In the genomic region with DNA sequence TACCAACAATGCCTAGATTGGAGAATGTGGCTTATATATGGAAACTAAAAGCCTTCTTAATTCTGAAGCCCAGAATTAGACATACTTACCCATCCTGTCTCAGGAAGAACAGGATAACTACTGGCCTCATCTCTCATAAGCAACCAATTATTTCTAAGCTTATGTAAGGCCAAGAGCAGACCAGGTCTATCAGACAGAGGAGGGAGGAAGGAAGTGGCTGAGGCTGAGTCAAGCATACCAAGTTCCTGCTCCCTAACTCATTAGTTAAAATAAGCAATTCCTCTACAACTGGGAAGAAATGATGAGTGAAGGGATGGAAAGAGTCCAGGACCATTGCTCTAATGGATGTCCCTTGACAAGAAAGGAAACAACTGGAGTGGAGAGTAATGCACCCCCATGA, we compare ENCODE assay signal across 20 cellular contexts. TPM values are rescaled to one million over a fixed set of nuclear protein-coding genes. Genes with fewer than 3 reads are reported as not detected.
DNase-seq lines count a peak whose midpoint lies in the region; ATAC-seq and TF ChIP-seq lines count a peak whose summit lies in the region.
"Had no signal": no experiment of that assay in that cellular context is flagged by ENCODE, and none has a peak within 500 bp of the region (broad histone marks: within the 10 kb centered on the region; RNA-seq: fewer than 3 reads in every experiment).

No MANE protein-coding gene starts in this region.

- no peak for ATAC-seq in GM21619 (IDR thresholded peaks at IDR 0.05; ENCODE audit: unreplicated experiment)
- ATAC-seq: activated CD8-positive, alpha-beta T cell treated with anti-CD3 and anti-CD28 coated beads, Interleukin-2, amount 10 ng/mL, durations not matched to agents 7 days and 5 days; natural killer cell treated with Interleukin-12 subunit alpha and Interleukin-12 subunit beta and Interleukin-15 and Interleukin-18, amount 100 ng/mL, for 72 hours; stimulated activated memory B cell treated with anti-CD40 and anti-IgM and Interleukin-4, amounts not matched to agents 10 μg/mL and 1 μg/mL and 100 μg/mL, for 72 hours had no signal

- DNase-seq in EL (peak; percentile 44), LHCN-M2 (ENCODE audit: low read depth) (peak; percentile 3), cardiac fibroblast (ENCODE audit: low read depth in 2 of 2) (peak; percentile 3 to 57), pulmonary artery endothelial cell (ENCODE audit: low read depth, low spot score) (peak; percentile 47), MV-4-11 (lab: John Stamatoyannopoulos, UW) (no peak)
- DNase-seq in activated CD4-positive, alpha-beta T cell treated with anti-CD3 and anti-CD28 coated beads for 1 hour, result no peak
- DNase-seq: activated CD8-positive, alpha-beta T cell treated with anti-CD3 and anti-CD28 coated beads, Interleukin-2, amount 10 ng/mL, durations not matched to agents 7 days and 5 days; kidney; mesenchymal stem cell; NCI-H1930; NCI-H524 treated with DMSO at 0.1 percent for 48 hours; PC-9; thyroid gland had no signal

- H3K4me3 ChIP-seq in cardiac fibroblast (replicated peaks in 1 of 2; ENCODE audit: low read depth in 2 of 2, low read length in 2 of 2), result no peak overlapping the region
- H3K4me3 ChIP-seq: esophagus muscularis mucosa, hepatocyte, PC-9, thyroid gland had no signal

- no peak for TF ChIP-seq CTCF in cardiac fibroblast (IDR thresholded peaks at IDR 0.05; ENCODE audit: low read depth, low read length)

RNA-seq across cellular contexts. Expression of a gene that starts 27.0 kb away (rescaled TPM):
- 0.06 TPM in 1 of 2 replicates, not detected in the other for total RNA-seq in LHCN-M2 (2014; rRNA removed)
- polyA plus RNA-seq in LHCN-M2 (2012), result not detected
- not detected in 2 replicates for total RNA-seq in pulmonary artery endothelial cell
- total RNA-seq: activated CD8-positive, alpha-beta T cell treated with anti-CD3 and anti-CD28 coated beads, Interleukin-2, amount 10 ng/mL, durations not matched to agents 7 days and 5 days; CD4-positive, CD25-positive, alpha-beta regulatory T cell; esophagus muscularis mucosa; hepatocyte; kidney; natural killer cell treated with Interleukin-12 subunit alpha and Interleukin-12 subunit beta and Interleukin-15 and Interleukin-18, amount 100 ng/mL, for 72 hours; PC-9; posterior vena cava; thyroid gland had no signal
- polyA plus RNA-seq: CD4-positive, CD25-positive, alpha-beta regulatory T cell; hepatocyte had no signal

Comparison
In these comparisons a context has a peak if more than half of its experiments do, and no peak if none do; other contexts are left out.
1. DNase-seq: peak in EL (single experiment), LHCN-M2 (single experiment), cardiac fibroblast (2 of 2) and pulmonary artery endothelial cell (single experiment); none in MV-4-11 (single experiment) and activated CD4-positive, alpha-beta T cell treated with anti-CD3 and anti-CD28 coated beads for 1 hour (single experiment).